Comparison of ENCODE assay signal across 8 cellular contexts in the genomic region with DNA sequence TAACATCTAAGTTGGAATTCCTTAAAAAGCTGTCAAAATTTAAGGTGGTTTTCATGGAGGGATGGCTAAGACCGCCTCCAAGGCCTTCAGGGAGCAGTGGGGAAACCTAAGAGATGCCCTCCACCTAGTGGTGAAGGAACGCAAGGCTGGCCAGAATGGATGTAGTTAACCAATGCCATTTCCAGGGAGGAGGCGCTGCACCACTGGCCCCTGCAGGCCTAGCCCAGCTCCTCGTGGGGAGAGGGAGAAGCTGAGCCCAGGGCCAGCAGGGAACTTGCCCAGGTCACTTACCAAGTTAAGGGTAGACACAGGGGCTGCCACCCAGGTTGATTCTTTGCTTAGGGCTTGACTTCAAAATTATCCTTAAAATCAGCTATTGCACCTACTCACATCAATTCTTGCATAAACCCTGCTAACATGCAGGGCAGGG. TPM values are rescaled to one million over a fixed set of nuclear protein-coding genes. Genes with fewer than 3 reads are reported as not detected.
DNase-seq lines count a peak whose midpoint lies in the region; ATAC-seq, FAIRE-seq and TF ChIP-seq lines count a peak whose summit lies in the region.

No MANE protein-coding gene starts in this region.

- peaks cover 4% of the 10 kb centered on the region for H3F3A ChIP-seq in neural progenitor cell (ENCODE audit: low read depth)

- H3K9me3 ChIP-seq in DND-41 (ENCODE audit: insufficient read depth, low read length, severe bottlenecking) (no peaks in the 10 kb centered on the region), OCI-LY7 (ENCODE audit: low read length) (no peaks in the 10 kb centered on the region), esophagus squamous epithelium (no peaks in the 10 kb centered on the region), neural progenitor cell (ENCODE audit: low read depth) (no peaks in the 10 kb centered on the region)

- no peaks in the 10 kb centered on the region for H3K9me2 ChIP-seq in OCI-LY7 (ENCODE audit: insufficient read depth, low read length)

- H3K4me2 ChIP-seq in DND-41 (ENCODE audit: insufficient read depth, low read length) (no peak overlapping the region), OCI-LY7 (ENCODE audit: low read length) (no peak overlapping the region), neural progenitor cell (no peak overlapping the region)

- no peak overlapping the region for H3K4me3 ChIP-seq in DND-41 (ENCODE audit: low read depth in 1 of 2, low read length in 2 of 2)
- no peak overlapping the region for H3K4me3 ChIP-seq in OCI-LY7 (ENCODE audit: low read depth, low read length, poor library complexity, severe bottlenecking)
- no peak overlapping the region for H3K4me3 ChIP-seq in esophagus squamous epithelium
- H3K4me3 ChIP-seq in neural progenitor cell = no peak overlapping the region

- no peaks in the 10 kb centered on the region for H3K27me3 ChIP-seq in DND-41 (ENCODE audit: insufficient read depth, low read length, poor library complexity)
- H3K27me3 ChIP-seq in esophagus squamous epithelium = no peaks in the 10 kb centered on the region
- H3K27me3 ChIP-seq in neural progenitor cell = no peaks in the 10 kb centered on the region

- no TSS peak for BruUV-seq in OCI-LY7 (replicated peaks; lab: Mats Ljungman, UMichigan)

- H3K9ac ChIP-seq in DND-41 (ENCODE audit: low read depth, low read length) (no peak overlapping the region), neural progenitor cell (no peak overlapping the region)

- no peaks in the 10 kb centered on the region for H3K9me3 Mint-ChIP-seq in neural progenitor cell

- no peaks in the 10 kb centered on the region for H3K36me3 Mint-ChIP-seq in neural progenitor cell

- H3K4me3 Mint-ChIP-seq in neural progenitor cell = no peak overlapping the region

- POLR2A ChIA-PET in OCI-LY7 (lab: Charles Lee) = interaction anchor here (0.8 to 1.6 kb wide), 5 partner anchors 10 to 307 kb away, joined by 3 to 5 read pairs (median 4); no protein-coding TSS in a partner anchor

- H3K27ac ChIP-seq in DND-41 (ENCODE audit: low read length) (no peak overlapping the region), OCI-LY7 (ENCODE audit: low read depth, low read length, poor library complexity, severe bottlenecking) (no peak overlapping the region), esophagus squamous epithelium (no peak overlapping the region), neural progenitor cell (no peak overlapping the region)

- no peaks in the 10 kb centered on the region for H3K79me2 ChIP-seq in DND-41 (ENCODE audit: insufficient read depth, low read length)
- no peaks in the 10 kb centered on the region for H3K79me2 ChIP-seq in OCI-LY7 (ENCODE audit: insufficient read depth, low read depth, low read length)
- H3K79me2 ChIP-seq in neural progenitor cell (ENCODE audit: low read depth) = no peaks in the 10 kb centered on the region

- intact Hi-C loops in OCI-LY7 (cut with micrococcal nuclease; ENCODE audit: unreplicated experiment) (loop anchor here (1.0 to 5.0 kb wide), 6 partner anchors 81 to 326 kb away; no protein-coding TSS in a partner anchor), esophagus squamous epithelium (cut with DNase I) (loop anchor here (5.0 kb wide), 1 partner anchor 211 kb away; no protein-coding TSS in a partner anchor)

- CTCF ChIA-PET in OCI-LY7 (lab: Charles Lee; ENCODE audit: unreplicated experiment) = interaction anchor here (0.6 to 1.9 kb wide), 10 partner anchors 15 to 743 kb away, joined by 3 to 9 read pairs (median 4); no protein-coding TSS in a partner anchor

- no peaks in the 10 kb centered on the region for H3K4me1 ChIP-seq in DND-41 (ENCODE audit: insufficient read depth, low read length)
- peaks cover 29% of the 10 kb centered on the region for H3K4me1 ChIP-seq in OCI-LY7 (ENCODE audit: insufficient read depth, low read length, poor library complexity, severe bottlenecking)
- peaks cover 2 to 5% (median 3%) of the 10 kb centered on the region in 3 donors for H3K4me1 ChIP-seq in esophagus squamous epithelium
- peaks cover 14% of the 10 kb centered on the region for H3K4me1 ChIP-seq in neural progenitor cell

- H3K36me3 ChIP-seq in DND-41 (ENCODE audit: insufficient read depth, low read length) (no peaks in the 10 kb centered on the region), OCI-LY7 (ENCODE audit: insufficient read depth, low read length) (no peaks in the 10 kb centered on the region), esophagus squamous epithelium (no peaks in the 10 kb centered on the region), neural progenitor cell (no peaks in the 10 kb centered on the region)

- H3K4me1 Mint-ChIP-seq in neural progenitor cell = peaks cover 4% of the 10 kb centered on the region

- ATAC-seq in DND-41 (ENCODE audit: insufficient read depth, low read depth) (peak; percentile 99), GM21529 (IDR thresholded peaks at IDR 0.05; ENCODE audit: unreplicated experiment) (peak; percentile 90)

- H3K27ac Mint-ChIP-seq in neural progenitor cell = no peak overlapping the region

- 3% methylated on average over 3 to 4 of the region's 4 CpGs for WGBS in esophagus squamous epithelium, 2 donors

- peaks cover 2% of the 10 kb centered on the region for H3K27me3 Mint-ChIP-seq in neural progenitor cell (ENCODE audit: insufficient read depth, low read depth)

- peak; percentile 94 for TF ChIP-seq CTCF in DND-41 (IDR thresholded peaks at IDR 0.05; ENCODE audit: borderline replicate concordance, extremely low read depth, low read length, poor library complexity, severe bottlenecking)
- peak; percentile 98 for TF ChIP-seq CTCF in OCI-LY7 (conservative IDR thresholded peaks at IDR 0.05; ENCODE audit: low read length)
- peak; percentile 79 to 89 (median 82) for TF ChIP-seq CTCF in esophagus squamous epithelium (IDR thresholded peaks at IDR 0.05)
- TF ChIP-seq CTCF in neural progenitor cell (IDR thresholded peaks at IDR 0.05) = peak; percentile 93

- H2AFZ ChIP-seq in DND-41 (ENCODE audit: low read depth, low read length) (no peak overlapping the region), OCI-LY7 (ENCODE audit: low read length) (no peak overlapping the region), neural progenitor cell (replicated peaks) (no peak overlapping the region)

- FAIRE-seq in HTR-8/SVneo (lab: Jason Lieb, UNC) = no peak

- no peaks in the 10 kb centered on the region for H4K20me1 ChIP-seq in DND-41 (ENCODE audit: insufficient read depth, low read length)
- H4K20me1 ChIP-seq in OCI-LY7 (ENCODE audit: insufficient read depth, low read length) = no peaks in the 10 kb centered on the region
- H4K20me1 ChIP-seq in neural progenitor cell (ENCODE audit: low read depth) = no peaks in the 10 kb centered on the region

- TF ChIP-seq POLR2A in esophagus squamous epithelium (IDR thresholded peaks at IDR 0.05) = no peak

- DNase-seq in DND-41 (peak; percentile 78), HTR-8/SVneo (ENCODE audit: insufficient read length, low spot score) (peak; percentile 54), OCI-LY7 (ENCODE audit: low spot score) (peak; percentile 88), activated T-cell treated with anti-CD3 and anti-CD28 coated beads for 48 hours (ENCODE audit: low read depth) (peak; percentile 66), esophagus squamous epithelium (lab: John Stamatoyannopoulos, UW) (peak; percentile 12), neural progenitor cell (ENCODE audit: low spot score) (peak; percentile 87), superior temporal gyrus (ENCODE audit: extremely low spot score) (peak; percentile 75)

RNA-seq across cellular contexts. Expression of a gene that starts 32.0 kb away (rescaled TPM):
- total RNA-seq in OCI-LY7 (2014; rRNA removed; shearing (Covaris generic)) = 43.8 and 55.6 TPM in 2 replicates
- total RNA-seq in OCI-LY7 (2022) = 41.5 and 48.0 TPM in 2 replicates
- 10 to 100 TPM in 3 of 4 donors, 1 to 10 TPM in 1; 6.6 to 22.8 (median 22.1) TPM for total RNA-seq in esophagus squamous epithelium
- total RNA-seq in neural progenitor cell (ENCODE audit: low replicate concordance) = 45.0 and 69.0 TPM in 2 replicates

Comparison
In these comparisons a context has a peak if more than half of its experiments do, and no peak if none do; other contexts are left out.
1. DNase-seq: peak in every context shown above with its lines; median percentile 88 in OCI-LY7; 87 in neural progenitor cell; 78 in DND-41; 75 in superior temporal gyrus; 66 in activated T-cell treated with anti-CD3 and anti-CD28 coated beads for 48 hours; 54 in HTR-8/SVneo; 12 in esophagus squamous epithelium.